Comparison of ENCODE assay signal across 8 cellular contexts in genomic region chr5:59036274-59036961, GRCh38.
DNase-seq lines count a peak whose midpoint lies in the region; ATAC-seq and TF ChIP-seq lines count a peak whose summit lies in the region.

No MANE protein-coding gene starts in this region.

- H3K4me3 Mint-ChIP-seq in activated naive CD8-positive, alpha-beta T cell treated with anti-CD3 and anti-CD28 coated beads, Interleukin-2, amount 10 ng/mL, durations not matched to agents 7 days and 5 days = peak overlapping the region; percentile 90

- H3K27me3 Mint-ChIP-seq in activated naive CD8-positive, alpha-beta T cell treated with anti-CD3 and anti-CD28 coated beads, Interleukin-2, amount 10 ng/mL, durations not matched to agents 7 days and 5 days = no peaks in the 10 kb centered on the region

- H3K27ac ChIP-seq in GM23248 = peak overlapping the region; percentile 89
- no peak overlapping the region for H3K27ac ChIP-seq in Panc1 (ENCODE audit: low read length)

- H3F3A ChIP-seq in GM23248 (ENCODE audit: insufficient read depth) = peaks cover 40% of the 10 kb centered on the region

- TF ChIP-seq CTCF in Panc1 (IDR thresholded peaks at IDR 0.05) = no peak

- H3K27me3 ChIP-seq in GM23248 (replicated peaks; ENCODE audit: insufficient read depth) (no peaks in the 10 kb centered on the region), Panc1 (ENCODE audit: control insufficient read depth, insufficient read depth, low read length) (peaks cover 27% of the 10 kb centered on the region)

- H3K4me3 ChIP-seq in GM23248 = peak overlapping the region; percentile 88
- H3K4me3 ChIP-seq in Panc1 (ENCODE audit: low read depth in 2 of 2, low read length in 2 of 2) = no peak overlapping the region

- H3K27ac Mint-ChIP-seq in activated naive CD8-positive, alpha-beta T cell treated with anti-CD3 and anti-CD28 coated beads, Interleukin-2, amount 10 ng/mL, durations not matched to agents 7 days and 5 days = peak overlapping the region; percentile 98

- H3K79me2 ChIP-seq in GM23248 (ENCODE audit: insufficient read depth) = peaks cover 71% of the 10 kb centered on the region

- H3K36me3 ChIP-seq in GM23248 (ENCODE audit: low read depth) (no peaks in the 10 kb centered on the region), Panc1 (ENCODE audit: control insufficient read depth, insufficient read depth, low read length) (no peaks in the 10 kb centered on the region)

- CTCF ChIA-PET in Panc1 (lab: Charles Lee) = no interaction called here

- ATAC-seq in Panc1 (no peak), GM21360 (IDR thresholded peaks at IDR 0.05; ENCODE audit: unreplicated experiment) (no peak), HG03139 (IDR thresholded peaks at IDR 0.05; ENCODE audit: unreplicated experiment) (no peak)
- peak; percentile 12 for ATAC-seq in activated naive CD8-positive, alpha-beta T cell treated with anti-CD3 and anti-CD28 coated beads, Interleukin-2, amount 10 ng/mL, durations not matched to agents 7 days and 5 days (ENCODE audit: low read depth)

- no peaks in the 10 kb centered on the region for H3K9me3 Mint-ChIP-seq in activated naive CD8-positive, alpha-beta T cell treated with anti-CD3 and anti-CD28 coated beads, Interleukin-2, amount 10 ng/mL, durations not matched to agents 7 days and 5 days

- no TSS peak for BruUV-seq in Panc1 (replicated peaks; lab: Mats Ljungman, UMichigan)

- 1 to 2% methylated on average over 4 of the region's 4 CpGs for WGBS in GM23248 (ENCODE audit: low coverage in 1 of 2, low lambda C conversion rate in 2 of 2, missing lambda C conversion rate in 2 of 2), 2 experiments

- H3K9me3 ChIP-seq in GM23248 (ENCODE audit: low read depth) (no peaks in the 10 kb centered on the region), Panc1 (ENCODE audit: control insufficient read depth, insufficient read depth, low read depth, low read length) (no peaks in the 10 kb centered on the region)

- POLR2A ChIA-PET in Panc1 (lab: Charles Lee) = no interaction called here
- POLR2A ChIA-PET in activated naive CD8-positive, alpha-beta T cell treated with anti-CD3 and anti-CD28 coated beads, Interleukin-2, amount 10 ng/mL, durations not matched to agents 7 days and 5 days (lab: Charles Lee) = interaction anchor here (1.2 to 5.0 kb wide), 5 partner anchors 62 to 137 kb away, joined by 4 to 64 read pairs (median 12); no protein-coding TSS in a partner anchor

- DNase-seq in GM23248 (peak; percentile 95), Panc1 (ENCODE audit: low read depth, low spot score) (peak; percentile 54), mucosa of gallbladder (ENCODE audit: low spot score) (peak; percentile 17), UCSD-AML1 (lab: John Stamatoyannopoulos, UW; ENCODE audit: unreplicated experiment) (no peak), NCI-H526 treated with DMSO at 0.1 percent for 48 hours (lab: John Stamatoyannopoulos, UW) (no peak)
- DNase-seq in activated naive CD8-positive, alpha-beta T cell treated with anti-CD3 and anti-CD28 coated beads, Interleukin-2, amount 10 ng/mL, durations not matched to agents 7 days and 5 days = no peak

- in situ Hi-C loops in GM23248 (cut with MboI) (loop anchor here (10.0 kb wide), 1 partner anchor 138 kb away; no protein-coding TSS in a partner anchor), Panc1 (cut with HindIII; ENCODE audit: low pct_unique_long_range_greater_than_20kb, low sequenced_read_pairs) (no loop called here)

- intact Hi-C loops in Panc1 (cut with micrococcal nuclease; ENCODE audit: unreplicated experiment) = loop anchor here (10.0 kb wide), 1 partner anchor 138 kb away; no protein-coding TSS in a partner anchor

- H4K20me1 ChIP-seq in GM23248 (ENCODE audit: insufficient read depth) = no peaks in the 10 kb centered on the region

- H3K36me3 Mint-ChIP-seq in activated naive CD8-positive, alpha-beta T cell treated with anti-CD3 and anti-CD28 coated beads, Interleukin-2, amount 10 ng/mL, durations not matched to agents 7 days and 5 days = peaks cover 48% of the 10 kb centered on the region

- H3K4me1 ChIP-seq in GM23248 (ENCODE audit: insufficient read depth) (peaks cover 48% of the 10 kb centered on the region), Panc1 (ENCODE audit: control insufficient read depth, insufficient read depth, low read length) (no peaks in the 10 kb centered on the region; the same call in 1 of the 2 replicates)

- peak overlapping the region; percentile 88 for H3K9ac ChIP-seq in GM23248

- H3K4me2 ChIP-seq in GM23248 (ENCODE audit: unreplicated experiment) = peak overlapping the region; percentile 96

- H3K4me1 Mint-ChIP-seq in activated naive CD8-positive, alpha-beta T cell treated with anti-CD3 and anti-CD28 coated beads, Interleukin-2, amount 10 ng/mL, durations not matched to agents 7 days and 5 days = peaks cover 35% of the 10 kb centered on the region

- H3K9me2 ChIP-seq in GM23248 (ENCODE audit: insufficient read depth) = no peaks in the 10 kb centered on the region

- peak overlapping the region; percentile 19; the same call in 1 of the 2 replicates for H2AFZ ChIP-seq in GM23248

Comparison
In these comparisons a context has a peak if more than half of its experiments do, and no peak if none do; other contexts are left out.
1. DNase-seq: peak in GM23248 (single experiment), Panc1 (single experiment) and mucosa of gallbladder (single experiment); none in activated naive CD8-positive, alpha-beta T cell treated with anti-CD3 and anti-CD28 coated beads, Interleukin-2, amount 10 ng/mL, durations not matched to agents 7 days and 5 days (single experiment), UCSD-AML1 (single experiment) and NCI-H526 treated with DMSO at 0.1 percent for 48 hours (single experiment).